8 cellular contexts compared by ENCODE assay signal in the genomic region with DNA sequence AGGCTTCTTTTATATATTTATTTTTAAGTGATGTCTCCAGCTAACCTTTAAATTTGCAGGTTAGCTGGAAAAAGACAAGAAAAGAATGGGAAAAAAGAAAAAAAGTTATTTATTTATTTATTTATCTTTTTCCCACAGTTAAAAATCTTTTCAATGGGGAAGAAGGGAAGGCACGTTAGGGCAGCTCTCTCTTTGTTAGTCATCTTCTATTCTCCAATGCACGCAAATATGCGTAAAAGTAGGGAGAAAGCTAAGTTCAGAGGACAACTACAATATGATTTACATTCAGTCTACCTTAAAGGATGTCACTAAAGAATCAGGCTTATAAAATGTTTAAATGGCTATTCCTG. TPM values are rescaled to one million over a fixed set of nuclear protein-coding genes. Genes with fewer than 3 reads are reported as not detected.
DNase-seq lines count a peak whose midpoint lies in the region; ATAC-seq and TF ChIP-seq lines count a peak whose summit lies in the region.

No MANE protein-coding gene starts in this region.

- peak overlapping the region; percentile 78 for H3K27ac ChIP-seq in HL-60 (replicated peaks)

- no peaks in the 10 kb centered on the region for H3K36me3 Mint-ChIP-seq in activated naive CD8-positive, alpha-beta T cell treated with anti-CD3 and anti-CD28 coated beads, Interleukin-2, amount 10 ng/mL, durations not matched to agents 7 days and 5 days

- H3K4me3 Mint-ChIP-seq in activated naive CD8-positive, alpha-beta T cell treated with anti-CD3 and anti-CD28 coated beads, Interleukin-2, amount 10 ng/mL, durations not matched to agents 7 days and 5 days = peak overlapping the region; percentile 55

- H3K36me3 ChIP-seq in iPS-15b (ENCODE audit: control insufficient read depth, insufficient read depth, low read length) (no peaks in the 10 kb centered on the region), skeletal muscle satellite cell (ENCODE audit: insufficient read depth, low read length) (no peaks in the 10 kb centered on the region)

- H3K9ac ChIP-seq in iPS-15b (ENCODE audit: low read depth, low read length) = no peak overlapping the region
- peak overlapping the region; percentile 91 for H3K9ac ChIP-seq in skeletal muscle satellite cell (ENCODE audit: low read depth, low read length)

- no peak for DNase-seq in HL-60 (ENCODE audit: low read depth in 1 of 2, low spot score in 1 of 2)
- DNase-seq in activated naive CD8-positive, alpha-beta T cell treated with anti-CD3 and anti-CD28 coated beads, Interleukin-2, amount 10 ng/mL, durations not matched to agents 7 days and 5 days = no peak
- no peak for DNase-seq in NCI-H1694 treated with DMSO at 0.1 percent for 48 hours (lab: John Stamatoyannopoulos, UW)
- no peak for DNase-seq in NCI-H1105 (lab: John Stamatoyannopoulos, UW)

- peaks cover 10% of the 10 kb centered on the region for H3K4me1 Mint-ChIP-seq in activated naive CD8-positive, alpha-beta T cell treated with anti-CD3 and anti-CD28 coated beads, Interleukin-2, amount 10 ng/mL, durations not matched to agents 7 days and 5 days

- ATAC-seq in activated naive CD8-positive, alpha-beta T cell treated with anti-CD3 and anti-CD28 coated beads, Interleukin-2, amount 10 ng/mL, durations not matched to agents 7 days and 5 days (ENCODE audit: low read depth) = no peak
- ATAC-seq in GM19328 (IDR thresholded peaks at IDR 0.05; ENCODE audit: unreplicated experiment) (no peak), GM18511 (IDR thresholded peaks at IDR 0.05; ENCODE audit: unreplicated experiment) (no peak)

- H3K9me3 Mint-ChIP-seq in activated naive CD8-positive, alpha-beta T cell treated with anti-CD3 and anti-CD28 coated beads, Interleukin-2, amount 10 ng/mL, durations not matched to agents 7 days and 5 days = no peaks in the 10 kb centered on the region

- TF ChIP-seq CTCF in HL-60 (IDR thresholded peaks at IDR 0.05; ENCODE audit: insufficient read depth, low read length) = no peak

- H3K4me3 ChIP-seq in HL-60 (replicated peaks; ENCODE audit: insufficient read depth, low read length) (peak overlapping the region; percentile 56), iPS-15b (ENCODE audit: low read depth, low read length) (peak overlapping the region; percentile 78), skeletal muscle satellite cell (ENCODE audit: low read length) (peak overlapping the region; percentile 72)

- POLR2A ChIA-PET in activated naive CD8-positive, alpha-beta T cell treated with anti-CD3 and anti-CD28 coated beads, Interleukin-2, amount 10 ng/mL, durations not matched to agents 7 days and 5 days (lab: Charles Lee) = no interaction called here

- H3K9me3 ChIP-seq in iPS-15b (ENCODE audit: control insufficient read depth, insufficient read depth, low read length) = no peaks in the 10 kb centered on the region
- H3K9me3 ChIP-seq in skeletal muscle satellite cell (replicated peaks; ENCODE audit: low read length) = no peaks in the 10 kb centered on the region

- H3K4me2 ChIP-seq in skeletal muscle satellite cell (ENCODE audit: low read length) = peak overlapping the region; percentile 93

- no peaks in the 10 kb centered on the region for H3K4me1 ChIP-seq in iPS-15b (ENCODE audit: control insufficient read depth, insufficient read depth, low read length)
- peaks cover 19% of the 10 kb centered on the region for H3K4me1 ChIP-seq in skeletal muscle satellite cell (ENCODE audit: control insufficient read depth, insufficient read depth, low read length)

- no peak overlapping the region for H3K27ac Mint-ChIP-seq in activated naive CD8-positive, alpha-beta T cell treated with anti-CD3 and anti-CD28 coated beads, Interleukin-2, amount 10 ng/mL, durations not matched to agents 7 days and 5 days

- H3K27me3 Mint-ChIP-seq in activated naive CD8-positive, alpha-beta T cell treated with anti-CD3 and anti-CD28 coated beads, Interleukin-2, amount 10 ng/mL, durations not matched to agents 7 days and 5 days = peaks cover 50% of the 10 kb centered on the region

- H3K27me3 ChIP-seq in HL-60 (ENCODE audit: insufficient read depth, poor library complexity, severe bottlenecking) (no peaks in the 10 kb centered on the region), iPS-15b (ENCODE audit: control insufficient read depth, insufficient read depth, low read length) (peaks cover 47% of the 10 kb centered on the region), skeletal muscle satellite cell (ENCODE audit: control insufficient read depth, insufficient read depth, low read length) (no peaks in the 10 kb centered on the region)

RNA-seq across cellular contexts. Expression of a gene that starts 0.3 kb away (rescaled TPM):
- not detected for total RNA-seq in activated naive CD8-positive, alpha-beta T cell treated with anti-CD3 and anti-CD28 coated beads, Interleukin-2, amount 10 ng/mL, durations not matched to agents 7 days and 5 days
- total RNA-seq in skeletal muscle satellite cell (2012; rRNA removed) = 1.7 and 2.5 TPM in 2 replicates

RNA-seq across cellular contexts. Expression of a gene that starts 31.5 kb away (rescaled TPM):
- total RNA-seq in activated naive CD8-positive, alpha-beta T cell treated with anti-CD3 and anti-CD28 coated beads, Interleukin-2, amount 10 ng/mL, durations not matched to agents 7 days and 5 days = 10 to 100 TPM; 23.9 to 24.2 TPM
- 81.3 and 83.7 TPM in 2 replicates for total RNA-seq in skeletal muscle satellite cell (2012; rRNA removed)
